8 cellular contexts compared by ENCODE assay signal in the genomic region with DNA sequence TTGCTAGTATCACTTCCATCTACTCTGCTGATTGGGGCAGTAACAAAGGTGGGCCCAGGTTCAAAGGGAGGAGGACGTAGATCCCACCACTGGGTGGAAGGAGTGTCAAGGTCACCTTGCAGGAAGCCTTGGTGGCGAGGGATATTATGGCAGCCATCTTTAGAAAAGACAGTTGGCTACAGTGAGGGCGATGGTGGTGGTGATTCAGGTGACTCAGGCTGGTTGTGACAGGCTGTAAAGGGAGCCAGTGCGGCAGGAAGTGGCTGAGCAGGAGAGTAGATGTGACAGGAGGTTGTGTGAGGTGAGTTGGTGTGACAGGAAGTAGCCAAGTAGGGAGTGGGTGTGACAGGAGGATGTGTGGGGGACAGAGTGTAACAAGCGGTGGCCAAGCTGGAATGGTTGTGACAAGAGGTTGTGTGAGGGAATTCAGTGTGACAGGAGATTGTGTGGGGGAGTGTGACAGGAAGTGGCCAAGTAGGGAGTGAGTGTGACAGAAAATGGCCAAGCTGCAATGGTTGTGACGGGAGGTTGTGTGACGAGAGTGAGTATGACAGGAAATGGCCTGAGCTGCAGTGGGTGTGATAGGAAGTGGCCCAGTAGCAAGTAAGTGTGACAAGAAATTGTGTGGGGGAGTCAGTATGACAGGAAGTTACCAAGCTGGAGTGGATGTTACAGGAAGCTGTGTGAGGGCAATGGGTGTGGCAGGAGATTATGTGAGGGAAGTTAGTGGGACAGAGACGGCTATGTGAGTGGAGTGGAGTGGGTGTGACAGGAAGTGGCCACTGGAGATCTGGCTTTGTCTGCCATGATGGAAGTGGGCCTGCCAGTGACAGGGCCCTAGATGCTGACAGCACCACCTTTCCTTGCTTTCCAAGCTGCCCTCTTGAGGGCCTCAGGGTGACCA. TPM values are rescaled to one million over a fixed set of nuclear protein-coding genes. Genes with fewer than 3 reads are reported as not detected.
DNase-seq lines count a peak whose midpoint lies in the region; ATAC-seq and TF ChIP-seq lines count a peak whose summit lies in the region.

No MANE protein-coding gene starts in this region.

- no peaks in the 10 kb centered on the region for H3K36me3 Mint-ChIP-seq in WTC11

- H3K27ac Mint-ChIP-seq in WTC11: peak overlapping the region; percentile 71

- H3K27ac ChIP-seq in duodenal mucosa (ENCODE audit: low read depth, low read length): peak overlapping the region; percentile 43

- POLR2A ChIA-PET in WTC11 (lab: Charles Lee): no interaction called here

- no peaks in the 10 kb centered on the region for H3K27me3 ChIP-seq in duodenal mucosa (ENCODE audit: control insufficient read depth in 1 of 2, insufficient read depth in 2 of 2, low read length in 2 of 2)

- CTCF ChIA-PET in WTC11 (lab: Charles Lee): no interaction called here

- TF ChIP-seq CTCF in WTC11 (IDR thresholded peaks at IDR 0.05): no peak

- H3K4me1 ChIP-seq in duodenal mucosa (ENCODE audit: control insufficient read depth in 1 of 2, insufficient read depth in 2 of 2, low read length in 2 of 2): no peaks in the 10 kb centered on the region

- H3K36me3 ChIP-seq in duodenal mucosa (ENCODE audit: control insufficient read depth in 1 of 2, insufficient read depth in 2 of 2, low read length in 2 of 2): no peaks in the 10 kb centered on the region

- H3K9ac ChIP-seq in duodenal mucosa (ENCODE audit: low read depth in 1 of 2, low read length in 2 of 2): no peak overlapping the region

- H3K4me3 Mint-ChIP-seq in WTC11: no peak overlapping the region

- H3K9me3 Mint-ChIP-seq in WTC11: no peaks in the 10 kb centered on the region

- no peaks in the 10 kb centered on the region for H3K9me3 ChIP-seq in duodenal mucosa (ENCODE audit: control insufficient read depth in 1 of 2, low read length in 2 of 2)

- H3K4me1 Mint-ChIP-seq in WTC11: peaks cover 39% of the 10 kb centered on the region

- ATAC-seq in WTC11: no peak

- no peak overlapping the region for H3K4me3 ChIP-seq in duodenal mucosa (ENCODE audit: low read depth in 1 of 2, low read length in 2 of 2)

- peak; percentile 32 for DNase-seq in H4 (ENCODE audit: low spot score)
- DNase-seq in WTC11 (ENCODE audit: low spot score): no peak
- DNase-seq in stimulated activated CD8-positive, alpha-beta memory T cell treated with anti-CD3 and anti-CD28 coated beads, Interleukin-12 subunit alpha, Interleukin-12 subunit beta, amount 100 ng/mL, for 4 hours (ENCODE audit: low read depth): peak; percentile 35
- DNase-seq in NCI-H2171 (lab: John Stamatoyannopoulos, UW): no peak
- no peak for DNase-seq in superior temporal gyrus (ENCODE audit: extremely low spot score)
- no peak for DNase-seq in amniotic stem cell (lab: John Stamatoyannopoulos, UW)
- no peak for DNase-seq in NCI-H1436 treated with DMSO at 0.1 percent for 48 hours (lab: John Stamatoyannopoulos, UW)

- no peaks in the 10 kb centered on the region for H3K27me3 Mint-ChIP-seq in WTC11 (ENCODE audit: low read depth)

TF ChIP-seq in WTC11, 78 proteins besides CTCF, POLR2A, EP300 and RAD21 (continues in another document):
- TF ChIP-seq SOX15 (CRISPR knock-in tag; IDR thresholded peaks at IDR 0.05) (no peak), CBFB (CRISPR knock-in tag; IDR thresholded peaks at IDR 0.05; ENCODE audit: low read depth) (no peak), RORB (CRISPR knock-in tag; IDR thresholded peaks at IDR 0.05) (no peak), ERG (CRISPR knock-in tag; IDR thresholded peaks at IDR 0.05) (no peak), ETV6 (CRISPR knock-in tag; IDR thresholded peaks at IDR 0.05) (no peak), JAZF1 (CRISPR knock-in tag; IDR thresholded peaks at IDR 0.05) (no peak), CREM (CRISPR knock-in tag; IDR thresholded peaks at IDR 0.05) (no peak), ZSCAN18 (CRISPR knock-in tag; IDR thresholded peaks at IDR 0.05) (no peak), ELF4 (CRISPR knock-in tag; IDR thresholded peaks at IDR 0.05; ENCODE audit: low read depth) (no peak)
- TF ChIP-seq, protein P1, sequence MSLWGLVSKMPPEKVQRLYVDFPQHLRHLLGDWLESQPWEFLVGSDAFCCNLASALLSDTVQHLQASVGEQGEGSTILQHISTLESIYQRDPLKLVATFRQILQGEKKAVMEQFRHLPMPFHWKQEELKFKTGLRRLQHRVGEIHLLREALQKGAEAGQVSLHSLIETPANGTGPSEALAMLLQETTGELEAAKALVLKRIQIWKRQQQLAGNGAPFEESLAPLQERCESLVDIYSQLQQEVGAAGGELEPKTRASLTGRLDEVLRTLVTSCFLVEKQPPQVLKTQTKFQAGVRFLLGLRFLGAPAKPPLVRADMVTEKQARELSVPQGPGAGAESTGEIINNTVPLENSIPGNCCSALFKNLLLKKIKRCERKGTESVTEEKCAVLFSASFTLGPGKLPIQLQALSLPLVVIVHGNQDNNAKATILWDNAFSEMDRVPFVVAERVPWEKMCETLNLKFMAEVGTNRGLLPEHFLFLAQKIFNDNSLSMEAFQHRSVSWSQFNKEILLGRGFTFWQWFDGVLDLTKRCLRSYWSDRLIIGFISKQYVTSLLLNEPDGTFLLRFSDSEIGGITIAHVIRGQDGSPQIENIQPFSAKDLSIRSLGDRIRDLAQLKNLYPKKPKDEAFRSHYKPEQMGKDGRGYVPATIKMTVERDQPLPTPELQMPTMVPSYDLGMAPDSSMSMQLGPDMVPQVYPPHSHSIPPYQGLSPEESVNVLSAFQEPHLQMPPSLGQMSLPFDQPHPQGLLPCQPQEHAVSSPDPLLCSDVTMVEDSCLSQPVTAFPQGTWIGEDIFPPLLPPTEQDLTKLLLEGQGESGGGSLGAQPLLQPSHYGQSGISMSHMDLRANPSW (CRISPR knock-in tag; conservative IDR thresholded peaks at IDR 0.05; ENCODE audit: low read depth): no peak
- TF ChIP-seq, protein P2, sequence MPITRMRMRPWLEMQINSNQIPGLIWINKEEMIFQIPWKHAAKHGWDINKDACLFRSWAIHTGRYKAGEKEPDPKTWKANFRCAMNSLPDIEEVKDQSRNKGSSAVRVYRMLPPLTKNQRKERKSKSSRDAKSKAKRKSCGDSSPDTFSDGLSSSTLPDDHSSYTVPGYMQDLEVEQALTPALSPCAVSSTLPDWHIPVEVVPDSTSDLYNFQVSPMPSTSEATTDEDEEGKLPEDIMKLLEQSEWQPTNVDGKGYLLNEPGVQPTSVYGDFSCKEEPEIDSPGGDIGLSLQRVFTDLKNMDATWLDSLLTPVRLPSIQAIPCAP (CRISPR knock-in tag; IDR thresholded peaks at IDR 0.05): no peak
- TF ChIP-seq, protein P3, sequence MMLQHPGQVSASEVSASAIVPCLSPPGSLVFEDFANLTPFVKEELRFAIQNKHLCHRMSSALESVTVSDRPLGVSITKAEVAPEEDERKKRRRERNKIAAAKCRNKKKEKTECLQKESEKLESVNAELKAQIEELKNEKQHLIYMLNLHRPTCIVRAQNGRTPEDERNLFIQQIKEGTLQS (CRISPR knock-in tag; conservative IDR thresholded peaks at IDR 0.05): no peak
- TF ChIP-seq, protein P4, sequence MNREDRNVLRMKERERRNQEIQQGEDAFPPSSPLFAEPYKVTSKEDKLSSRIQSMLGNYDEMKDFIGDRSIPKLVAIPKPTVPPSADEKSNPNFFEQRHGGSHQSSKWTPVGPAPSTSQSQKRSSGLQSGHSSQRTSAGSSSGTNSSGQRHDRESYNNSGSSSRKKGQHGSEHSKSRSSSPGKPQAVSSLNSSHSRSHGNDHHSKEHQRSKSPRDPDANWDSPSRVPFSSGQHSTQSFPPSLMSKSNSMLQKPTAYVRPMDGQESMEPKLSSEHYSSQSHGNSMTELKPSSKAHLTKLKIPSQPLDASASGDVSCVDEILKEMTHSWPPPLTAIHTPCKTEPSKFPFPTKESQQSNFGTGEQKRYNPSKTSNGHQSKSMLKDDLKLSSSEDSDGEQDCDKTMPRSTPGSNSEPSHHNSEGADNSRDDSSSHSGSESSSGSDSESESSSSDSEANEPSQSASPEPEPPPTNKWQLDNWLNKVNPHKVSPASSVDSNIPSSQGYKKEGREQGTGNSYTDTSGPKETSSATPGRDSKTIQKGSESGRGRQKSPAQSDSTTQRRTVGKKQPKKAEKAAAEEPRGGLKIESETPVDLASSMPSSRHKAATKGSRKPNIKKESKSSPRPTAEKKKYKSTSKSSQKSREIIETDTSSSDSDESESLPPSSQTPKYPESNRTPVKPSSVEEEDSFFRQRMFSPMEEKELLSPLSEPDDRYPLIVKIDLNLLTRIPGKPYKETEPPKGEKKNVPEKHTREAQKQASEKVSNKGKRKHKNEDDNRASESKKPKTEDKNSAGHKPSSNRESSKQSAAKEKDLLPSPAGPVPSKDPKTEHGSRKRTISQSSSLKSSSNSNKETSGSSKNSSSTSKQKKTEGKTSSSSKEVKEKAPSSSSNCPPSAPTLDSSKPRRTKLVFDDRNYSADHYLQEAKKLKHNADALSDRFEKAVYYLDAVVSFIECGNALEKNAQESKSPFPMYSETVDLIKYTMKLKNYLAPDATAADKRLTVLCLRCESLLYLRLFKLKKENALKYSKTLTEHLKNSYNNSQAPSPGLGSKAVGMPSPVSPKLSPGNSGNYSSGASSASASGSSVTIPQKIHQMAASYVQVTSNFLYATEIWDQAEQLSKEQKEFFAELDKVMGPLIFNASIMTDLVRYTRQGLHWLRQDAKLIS (CRISPR knock-in tag; IDR thresholded peaks at IDR 0.05; ENCODE audit: borderline replicate concordance): no peak

RNA-seq across cellular contexts. Expression of gene CUX2, which starts 22.9 kb away (rescaled TPM):
- 0.15 TPM in 1 of 2 replicates, not detected in the other for total RNA-seq in H4 (2014; rRNA removed; shearing (Covaris generic))
- total RNA-seq in WTC11 (2021): 5.9 to 6.9 TPM (median 6.3 TPM) in 3 replicates

Comparison
In these comparisons a context has a peak if more than half of its experiments do, and no peak if none do; other contexts are left out.
1. DNase-seq: peak in H4 (single experiment) and stimulated activated CD8-positive, alpha-beta memory T cell treated with anti-CD3 and anti-CD28 coated beads, Interleukin-12 subunit alpha, Interleukin-12 subunit beta, amount 100 ng/mL, for 4 hours (single experiment); none in WTC11 (single experiment), NCI-H2171 (single experiment), superior temporal gyrus (single experiment), amniotic stem cell (single experiment) and NCI-H1436 treated with DMSO at 0.1 percent for 48 hours (single experiment).